Comparison of ENCODE assay signal across 8 cellular contexts in genomic region chr3:14651440-14652251, GRCh38. TPM values are rescaled to one million over a fixed set of nuclear protein-coding genes. Genes with fewer than 3 reads are reported as not detected.
A peak's percentile ranks its signal among the peaks of the same experiment; 100 is the strongest.
DNase-seq lines count a peak whose midpoint lies in the region; ATAC-seq and TF ChIP-seq lines count a peak whose summit lies in the region.

CCDC174 (plus strand) TSS chr3:14651762; CDS start chr3:14651837, 75 bp downstream.

- H3K4me3 Mint-ChIP-seq in activated naive CD8-positive, alpha-beta T cell treated with anti-CD3 and anti-CD28 coated beads, Interleukin-2, amount 10 ng/mL, durations not matched to agents 7 days and 5 days = peak within 1 kb of the TSS; percentile 97

- H3K9me2 ChIP-seq in SU-DHL-6 (replicated peaks; ENCODE audit: insufficient read depth, low read length) = no peaks in the 10 kb centered on the region

- no peaks in the 10 kb centered on the region for H4K20me1 ChIP-seq in SU-DHL-6 (ENCODE audit: low read depth, low read length)

- H3F3A ChIP-seq in SU-DHL-6 (ENCODE audit: insufficient read depth) = peaks cover 5% of the 10 kb centered on the region; the same call in 1 of the 2 replicates

- DNase-seq in NCI-H128 (lab: John Stamatoyannopoulos, UW; ENCODE audit: unreplicated experiment) = peak; percentile 90
- peak; percentile 88 for DNase-seq in activated naive CD8-positive, alpha-beta T cell treated with anti-CD3 and anti-CD28 coated beads, Interleukin-2, amount 10 ng/mL, durations not matched to agents 7 days and 5 days
- DNase-seq in Right ventricle myocardium inferior (ENCODE audit: missing footprints) = peak; percentile 94
- DNase-seq in ovary = peak; percentile 90 to 97 (median 94)
- DNase-seq in thyroid gland = peak; percentile 95 to 96

- no peaks in the 10 kb centered on the region for H3K9me3 Mint-ChIP-seq in activated naive CD8-positive, alpha-beta T cell treated with anti-CD3 and anti-CD28 coated beads, Interleukin-2, amount 10 ng/mL, durations not matched to agents 7 days and 5 days

- TF ChIP-seq POLR2A in GM10847 (IDR thresholded peaks at IDR 0.05; ENCODE audit: extremely low read depth, insufficient read length) (peak; percentile 92), ovary (IDR thresholded peaks at IDR 0.05) (peak; percentile 65), thyroid gland (IDR thresholded peaks at IDR 0.05) (peak in 1 of 2 donors; percentile 79)

- H3K36me3 ChIP-seq in SU-DHL-6 (ENCODE audit: low read length) (peaks cover 26% of the 10 kb centered on the region), ovary (no peaks in the 10 kb centered on the region), thyroid gland (peaks cover 17 to 21% of the 10 kb centered on the region in 2 donors)

- peaks cover 28% of the 10 kb centered on the region for H3K4me1 Mint-ChIP-seq in activated naive CD8-positive, alpha-beta T cell treated with anti-CD3 and anti-CD28 coated beads, Interleukin-2, amount 10 ng/mL, durations not matched to agents 7 days and 5 days

- POLR2A ChIA-PET in activated naive CD8-positive, alpha-beta T cell treated with anti-CD3 and anti-CD28 coated beads, Interleukin-2, amount 10 ng/mL, durations not matched to agents 7 days and 5 days (lab: Charles Lee) = interaction anchor here (0.9 to 3.4 kb wide), 12 partner anchors 9 to 528 kb away, joined by 3 to 17 read pairs (median 6); partner anchors contain the start of genes LSM3, NR2C2, RBSN and SLC6A6

- H3K79me2 ChIP-seq in SU-DHL-6 (ENCODE audit: insufficient read depth, low read length) = peaks cover 31% of the 10 kb centered on the region

- no peak for TF ChIP-seq CTCF in SU-DHL-6 (IDR thresholded peaks at IDR 0.05; ENCODE audit: insufficient read depth, low read length, poor library complexity, severe bottlenecking)
- TF ChIP-seq CTCF in ovary (IDR thresholded peaks at IDR 0.05) = no peak
- no peak for TF ChIP-seq CTCF in thyroid gland (IDR thresholded peaks at IDR 0.05)

- H3K27ac ChIP-seq in SU-DHL-6 (ENCODE audit: low read depth, low read length) = peak within 1 kb of the TSS; percentile 39
- H3K27ac ChIP-seq in ovary = peak within 1 kb of the TSS; percentile 19 to 78
- H3K27ac ChIP-seq in thyroid gland = peak within 1 kb of the TSS; percentile 79 to 84 (median 83)

- intact Hi-C loops in Right ventricle myocardium inferior (cut with DNase I) (loop anchor here (1.0 to 10.0 kb wide), 2 partner anchors 414 to 443 kb away; partner anchors contain the start of genes MRPS25 and RBSN), ovary (cut with DNase I) (no loop called here), thyroid gland (cut with DNase I) (no loop called here)

- no peaks in the 10 kb centered on the region for H3K27me3 Mint-ChIP-seq in activated naive CD8-positive, alpha-beta T cell treated with anti-CD3 and anti-CD28 coated beads, Interleukin-2, amount 10 ng/mL, durations not matched to agents 7 days and 5 days

- H3K27me3 ChIP-seq in SU-DHL-6 (ENCODE audit: low read length) (no peaks in the 10 kb centered on the region), ovary (no peaks in the 10 kb centered on the region), thyroid gland (no peaks in the 10 kb centered on the region)

- H3K4me3 ChIP-seq in SU-DHL-6 (ENCODE audit: insufficient read depth, low read length, poor library complexity, severe bottlenecking) (peak within 1 kb of the TSS; percentile 92), ovary (peak within 1 kb of the TSS; percentile 68), thyroid gland (replicated peaks in 1 of 3) (peak within 1 kb of the TSS; percentile 54 to 85 (median 55))

- peak within 1 kb of the TSS; percentile 99 for H3K4me2 ChIP-seq in SU-DHL-6 (ENCODE audit: low read depth, low read length, poor library complexity, severe bottlenecking)

- peak within 1 kb of the TSS; percentile 99 for H3K27ac Mint-ChIP-seq in activated naive CD8-positive, alpha-beta T cell treated with anti-CD3 and anti-CD28 coated beads, Interleukin-2, amount 10 ng/mL, durations not matched to agents 7 days and 5 days

- peaks cover 5% of the 10 kb centered on the region for H3K36me3 Mint-ChIP-seq in activated naive CD8-positive, alpha-beta T cell treated with anti-CD3 and anti-CD28 coated beads, Interleukin-2, amount 10 ng/mL, durations not matched to agents 7 days and 5 days

- no peaks in the 10 kb centered on the region for H3K9me3 ChIP-seq in SU-DHL-6 (ENCODE audit: insufficient read depth, low read length)
- H3K9me3 ChIP-seq in ovary = no peaks in the 10 kb centered on the region
- no peaks in the 10 kb centered on the region for H3K9me3 ChIP-seq in thyroid gland

- H3K4me1 ChIP-seq in ovary (ENCODE audit: insufficient read depth) (no peaks in the 10 kb centered on the region), thyroid gland (peaks cover 13 to 25% of the 10 kb centered on the region in 2 donors)

- H2AFZ ChIP-seq in SU-DHL-6 (ENCODE audit: low read depth, low read length, severe bottlenecking) = peak within 1 kb of the TSS; percentile 39

- TF ChIP-seq EP300 in ovary (IDR thresholded peaks at IDR 0.05) = no peak

- peak within 1 kb of the TSS; percentile 73 for H3K9ac ChIP-seq in SU-DHL-6 (ENCODE audit: low read length)

- ATAC-seq in HG02678 (IDR thresholded peaks at IDR 0.05; ENCODE audit: unreplicated experiment) (peak; percentile 99), Right ventricle myocardium inferior (peak; percentile 99)
- ATAC-seq in activated naive CD8-positive, alpha-beta T cell treated with anti-CD3 and anti-CD28 coated beads, Interleukin-2, amount 10 ng/mL, durations not matched to agents 7 days and 5 days (ENCODE audit: low read depth) = peak; percentile 98

- 0 to 1% (median 1%) methylated on average over 47 of the region's 47 CpGs for WGBS in ovary, 3 donors
- 0% methylated on average over 37 to 47 of the region's 47 CpGs for WGBS in thyroid gland, 2 donors

RNA-seq across cellular contexts. Expression of gene CCDC174, which starts in this region (rescaled TPM):
- 10 to 100 TPM; 28.3 to 28.8 TPM for total RNA-seq in activated naive CD8-positive, alpha-beta T cell treated with anti-CD3 and anti-CD28 coated beads, Interleukin-2, amount 10 ng/mL, durations not matched to agents 7 days and 5 days
- 9.7 TPM for total RNA-seq in Right ventricle myocardium inferior
- 10 to 100 TPM; 18.8 to 27.7 (median 25.2) TPM for total RNA-seq in ovary
- polyA plus RNA-seq in ovary = 10 to 100 TPM; 23.6 to 35.5 TPM
- 10 to 100 TPM; 21.2 to 30.1 (median 25.5) TPM for total RNA-seq in thyroid gland

Comparison
In these comparisons a context has a peak if more than half of its experiments do, and no peak if none do; other contexts are left out.
1. Peak in every context shown above with its lines: DNase-seq, ATAC-seq, H3K4me3 ChIP-seq and H3K27ac ChIP-seq.